In genomic region chr14:30855345-30856037, GRCh38 we compare ENCODE assay signal across 11 cellular contexts. TPM values are rescaled to one million over a fixed set of nuclear protein-coding genes. Genes with fewer than 3 reads are reported as not detected.
A peak's percentile ranks its signal among the peaks of the same experiment; 100 is the strongest.
DNase-seq lines count a peak whose midpoint lies in the region; ATAC-seq lines count a peak whose summit lies in the region.
"Had no signal": no experiment of that assay in that cellular context is flagged by ENCODE, and none has a peak within 500 bp of the region (broad histone marks: within the 10 kb centered on the region; RNA-seq: fewer than 3 reads in every experiment).

No MANE protein-coding gene starts in this region.

- ATAC-seq in GM18502 (IDR thresholded peaks at IDR 0.05; ENCODE audit: poor library complexity, unreplicated experiment) (peak; percentile 56), GM19395 (IDR thresholded peaks at IDR 0.05; ENCODE audit: unreplicated experiment) (peak; percentile 52), HG03045 (IDR thresholded peaks at IDR 0.05; ENCODE audit: unreplicated experiment) (peak; percentile 82), left ventricle myocardium superior (no peak)

- DNase-seq in left ventricle myocardium superior (no peak), NCI-H1694 (lab: John Stamatoyannopoulos, UW) (no peak), NCI-H226 (no peak), SIG-M5 treated with dmso at 0.1 percent for 504 hours (lab: John Stamatoyannopoulos, UW; ENCODE audit: unreplicated experiment) (no peak)
- DNase-seq: KBM-7, NCI-H526 treated with DMSO at 0.1 percent for 48 hours had no signal

- peak overlapping the region; percentile 25 for H3K27ac Mint-ChIP-seq in activated naive CD8-positive, alpha-beta T cell
- H3K27ac Mint-ChIP-seq: T-helper 1 cell treated with Interleukin-12 subunit alpha and Interleukin-12 subunit beta and Interleukin-4 antibody, amounts not matched to agents 30 μg/mL and 1 μg/mL, for 36 hours had no signal

- peaks cover 5% of the 10 kb centered on the region for H3K4me1 Mint-ChIP-seq in activated naive CD8-positive, alpha-beta T cell (ENCODE audit: low read depth)

- no peak overlapping the region for H3K4me3 Mint-ChIP-seq in activated naive CD8-positive, alpha-beta T cell
- H3K4me3 Mint-ChIP-seq: T-helper 1 cell treated with Interleukin-12 subunit alpha and Interleukin-12 subunit beta and Interleukin-4 antibody, amounts not matched to agents 30 μg/mL and 1 μg/mL, for 36 hours had no signal

- peaks cover 26% of the 10 kb centered on the region for H3K27me3 Mint-ChIP-seq in activated naive CD8-positive, alpha-beta T cell

- H3K36me3 Mint-ChIP-seq in activated naive CD8-positive, alpha-beta T cell, result no peaks in the 10 kb centered on the region

- intact Hi-C loops in left ventricle myocardium superior (cut with micrococcal nuclease), result no loop called here

- no peaks in the 10 kb centered on the region for H3K9me3 Mint-ChIP-seq in activated naive CD8-positive, alpha-beta T cell (ENCODE audit: low read depth)
- H3K9me3 Mint-ChIP-seq: T-helper 1 cell treated with Interleukin-12 subunit alpha and Interleukin-12 subunit beta and Interleukin-4 antibody, amounts not matched to agents 30 μg/mL and 1 μg/mL, for 36 hours had no signal

RNA-seq across cellular contexts. Expression of gene COCH, which starts 18.9 kb away (rescaled TPM):
- 0.50 TPM for total RNA-seq in left ventricle myocardium superior
